Comparison of ENCODE assay signal across 1 cellular context in the genomic region with DNA sequence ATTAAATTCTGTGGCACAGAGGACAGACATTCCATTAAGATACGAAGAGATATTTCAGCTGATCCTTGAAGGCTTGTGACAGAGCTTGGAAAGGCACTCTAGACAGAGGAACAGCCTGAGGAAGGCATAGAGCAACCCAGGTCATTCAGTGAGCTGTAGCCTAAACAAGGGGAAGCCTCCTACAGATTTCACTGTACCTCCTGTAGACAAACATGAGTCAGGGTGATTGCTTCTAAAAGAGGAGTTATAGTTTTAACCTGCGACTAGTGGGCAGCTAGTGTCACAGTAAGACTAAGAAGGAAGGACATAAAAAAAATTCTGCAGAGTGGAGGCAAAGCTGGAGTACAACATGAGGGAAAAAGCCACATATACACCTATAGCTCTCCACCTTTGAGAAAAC.
TF ChIP-seq lines count a peak whose summit lies in the region.

No MANE protein-coding gene starts in this region.

TF ChIP-seq in IMR-90, 13 proteins besides CTCF, POLR2A, EP300 and RAD21:
- TF ChIP-seq, protein P1, sequence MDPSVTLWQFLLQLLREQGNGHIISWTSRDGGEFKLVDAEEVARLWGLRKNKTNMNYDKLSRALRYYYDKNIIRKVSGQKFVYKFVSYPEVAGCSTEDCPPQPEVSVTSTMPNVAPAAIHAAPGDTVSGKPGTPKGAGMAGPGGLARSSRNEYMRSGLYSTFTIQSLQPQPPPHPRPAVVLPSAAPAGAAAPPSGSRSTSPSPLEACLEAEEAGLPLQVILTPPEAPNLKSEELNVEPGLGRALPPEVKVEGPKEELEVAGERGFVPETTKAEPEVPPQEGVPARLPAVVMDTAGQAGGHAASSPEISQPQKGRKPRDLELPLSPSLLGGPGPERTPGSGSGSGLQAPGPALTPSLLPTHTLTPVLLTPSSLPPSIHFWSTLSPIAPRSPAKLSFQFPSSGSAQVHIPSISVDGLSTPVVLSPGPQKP (IDR thresholded peaks at IDR 0.05; ENCODE audit: borderline replicate concordance, low read depth, low read length) = no peak
- no peak for TF ChIP-seq MAZ (IDR thresholded peaks at IDR 0.05; ENCODE audit: borderline replicate concordance, low read depth, low read length)
- TF ChIP-seq NFE2L2 (IDR thresholded peaks at IDR 0.05; ENCODE audit: low read depth, low read length) = peak; percentile 36; the same call in 1 of the 2 replicates
- TF ChIP-seq MAFK (IDR thresholded peaks at IDR 0.05; ENCODE audit: low read depth, low read length) = no peak
- TF ChIP-seq CEBPB (IDR thresholded peaks at IDR 0.05; ENCODE audit: low read depth, low read length) = peak; percentile 11; the same call in 1 of the 2 replicates
- peak; percentile 74 for TF ChIP-seq FOS (IDR thresholded peaks at IDR 0.05; ENCODE audit: low read depth, low read length)
- peak; percentile 79 for TF ChIP-seq RCOR1 (IDR thresholded peaks at IDR 0.05; ENCODE audit: insufficient replicate concordance, low read length)
- TF ChIP-seq, protein P2, sequence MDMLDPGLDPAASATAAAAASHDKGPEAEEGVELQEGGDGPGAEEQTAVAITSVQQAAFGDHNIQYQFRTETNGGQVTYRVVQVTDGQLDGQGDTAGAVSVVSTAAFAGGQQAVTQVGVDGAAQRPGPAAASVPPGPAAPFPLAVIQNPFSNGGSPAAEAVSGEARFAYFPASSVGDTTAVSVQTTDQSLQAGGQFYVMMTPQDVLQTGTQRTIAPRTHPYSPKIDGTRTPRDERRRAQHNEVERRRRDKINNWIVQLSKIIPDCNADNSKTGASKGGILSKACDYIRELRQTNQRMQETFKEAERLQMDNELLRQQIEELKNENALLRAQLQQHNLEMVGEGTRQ (IDR thresholded peaks at IDR 0.05; ENCODE audit: low read depth, low read length) = no peak
- no peak for TF ChIP-seq BHLHE40 (IDR thresholded peaks at IDR 0.05; ENCODE audit: low read depth, low read length)
- no peak for TF ChIP-seq MXI1 (IDR thresholded peaks at IDR 0.05; ENCODE audit: borderline replicate concordance, low read depth, low read length)
